8 cellular contexts compared by ENCODE assay signal in the genomic region with DNA sequence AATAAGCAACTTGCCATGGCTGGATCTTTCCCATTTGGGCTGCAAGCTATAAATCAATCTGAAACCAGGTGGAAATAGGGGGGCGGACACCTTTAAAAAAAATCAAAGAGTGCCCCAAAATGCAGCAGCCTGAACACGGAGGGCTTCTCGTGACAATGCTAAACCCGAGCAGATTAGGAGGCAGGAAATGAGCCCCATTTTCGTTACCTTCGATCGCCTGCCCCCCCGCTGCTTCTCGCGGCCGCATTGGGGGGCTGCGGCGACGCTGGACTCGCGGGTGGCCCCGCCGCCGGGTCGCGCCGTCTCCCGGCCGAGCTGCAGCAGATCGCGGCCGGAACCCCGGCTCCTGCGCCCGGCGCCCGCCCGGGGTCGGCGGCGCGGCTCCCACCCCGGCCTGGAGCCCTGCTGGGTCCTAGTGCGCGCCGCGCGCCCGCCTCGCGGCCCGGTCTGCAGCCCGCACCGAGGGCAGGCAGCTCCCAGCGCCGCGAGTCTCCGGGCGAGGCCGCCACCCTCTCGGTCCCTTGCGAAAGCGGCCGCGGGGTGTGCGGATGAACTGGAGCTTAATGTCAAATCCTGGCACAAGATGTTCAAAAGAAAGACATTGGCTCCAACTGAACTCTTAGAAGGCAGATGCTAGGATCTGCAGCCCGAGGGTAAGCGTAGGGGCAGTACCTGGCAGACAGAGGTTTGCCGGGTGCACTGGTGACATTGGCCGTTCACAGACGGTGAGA.
DNase-seq lines count a peak whose midpoint lies in the region; ATAC-seq and TF ChIP-seq lines count a peak whose summit lies in the region.

No MANE protein-coding gene starts in this region.

- H3K36me3 ChIP-seq in mucosa of rectum (ENCODE audit: control insufficient read depth in 2 of 2, insufficient read depth in 2 of 2, low read length in 2 of 2), result no peaks in the 10 kb centered on the region

- H3K9me3 Mint-ChIP-seq in CD4-positive, alpha-beta T cell, result no peaks in the 10 kb centered on the region
- H3K9me3 Mint-ChIP-seq in stimulated activated naive B cell treated with anti-CD40 and anti-IgM and Interleukin-4, amounts not matched to agents 10 μg/mL and 1 μg/mL and 100 μg/mL, for 72 hours, result no peaks in the 10 kb centered on the region

- no peaks in the 10 kb centered on the region for H3K9me3 ChIP-seq in CD4-positive, alpha-beta T cell (ENCODE audit: control insufficient read depth, low read length)
- no peaks in the 10 kb centered on the region for H3K9me3 ChIP-seq in mucosa of rectum (ENCODE audit: control insufficient read depth in 2 of 2, low read length in 2 of 2)

- H3K27me3 Mint-ChIP-seq in CD4-positive, alpha-beta T cell, result no peaks in the 10 kb centered on the region
- no peaks in the 10 kb centered on the region for H3K27me3 Mint-ChIP-seq in stimulated activated naive B cell treated with anti-CD40 and anti-IgM and Interleukin-4, amounts not matched to agents 10 μg/mL and 1 μg/mL and 100 μg/mL, for 72 hours

- CTCF ChIA-PET in CD4-positive, alpha-beta T cell (lab: Charles Lee), result interaction anchor here (0.9 to 3.0 kb wide), 2 partner anchors 22 to 102 kb away, joined by 3 to 11 read pairs; no protein-coding TSS in a partner anchor

- intact Hi-C loops in CD4-positive, alpha-beta T cell (cut with DNase I, micrococcal nuclease), result loop anchor here (2.0 to 5.0 kb wide), 5 partner anchors 82 to 202 kb away; a partner anchor contains a TSS

- peaks cover 4 to 12% of the 10 kb centered on the region in 2 donors for H3K4me1 ChIP-seq in mucosa of rectum (ENCODE audit: control insufficient read depth in 2 of 2, insufficient read depth in 2 of 2, low read length in 2 of 2)

- H3K9ac ChIP-seq in mucosa of rectum (ENCODE audit: low read depth in 1 of 2, low read length in 2 of 2), result peak overlapping the region; percentile 70 to 78

- H3K27ac ChIP-seq in CD4-positive, alpha-beta T cell (ENCODE audit: low read depth, low read length), result peak overlapping the region; percentile 62
- H3K27ac ChIP-seq in mucosa of rectum (ENCODE audit: low read depth in 2 of 2, low read length in 2 of 2), result peak overlapping the region; percentile 46 to 74

- no peaks in the 10 kb centered on the region for H3K27me3 ChIP-seq in CD4-positive, alpha-beta T cell (ENCODE audit: control insufficient read depth, insufficient read depth, low read length)
- H3K27me3 ChIP-seq in mucosa of rectum (ENCODE audit: control insufficient read depth in 2 of 2, insufficient read depth in 2 of 2, low read length in 2 of 2), result no peaks in the 10 kb centered on the region

- H3K4me3 ChIP-seq in mucosa of rectum (ENCODE audit: low read length in 2 of 2), result peak overlapping the region; percentile 74 to 90

- POLR2A ChIA-PET in CD4-positive, alpha-beta T cell (lab: Charles Lee), result interaction anchor here (1.0 to 3.8 kb wide), 18 partner anchors 9 to 336 kb away, joined by 3 to 71 read pairs (median 5); a partner anchor contains a TSS

- H3K4me1 Mint-ChIP-seq in CD4-positive, alpha-beta T cell (ENCODE audit: low read depth), result peaks cover 70% of the 10 kb centered on the region
- peaks cover 47 to 74% of the 10 kb centered on the region in 2 donors for H3K4me1 Mint-ChIP-seq in stimulated activated naive B cell treated with anti-CD40 and anti-IgM and Interleukin-4, amounts not matched to agents 10 μg/mL and 1 μg/mL and 100 μg/mL, for 72 hours

- TF ChIP-seq CTCF in CD4-positive, alpha-beta T cell (IDR thresholded peaks at IDR 0.05), result no peak

- H3K36me3 Mint-ChIP-seq in CD4-positive, alpha-beta T cell (ENCODE audit: low read depth), result peaks cover 36% of the 10 kb centered on the region
- peaks cover 3 to 5% of the 10 kb centered on the region in 2 donors for H3K36me3 Mint-ChIP-seq in stimulated activated naive B cell treated with anti-CD40 and anti-IgM and Interleukin-4, amounts not matched to agents 10 μg/mL and 1 μg/mL and 100 μg/mL, for 72 hours

- peak; percentile 42 for ATAC-seq in CD4-positive, alpha-beta T cell (ENCODE audit: poor library complexity)
- ATAC-seq in GM19324 (IDR thresholded peaks at IDR 0.05; ENCODE audit: low FRiP score, unreplicated experiment) (peak; percentile 87), HG03439 (IDR thresholded peaks at IDR 0.05; ENCODE audit: unreplicated experiment) (peak; percentile 60), esophagus mucosa (peak; percentile 89)
- peak; percentile 72 to 76 for ATAC-seq in stimulated activated naive B cell treated with anti-CD40 and anti-IgM and Interleukin-4, amounts not matched to agents 10 μg/mL and 1 μg/mL and 100 μg/mL, for 72 hours (replicated peaks)

- peak overlapping the region; percentile 96 for H3K4me3 Mint-ChIP-seq in CD4-positive, alpha-beta T cell
- peak overlapping the region; percentile 93 to 95 for H3K4me3 Mint-ChIP-seq in stimulated activated naive B cell treated with anti-CD40 and anti-IgM and Interleukin-4, amounts not matched to agents 10 μg/mL and 1 μg/mL and 100 μg/mL, for 72 hours

- peak overlapping the region; percentile 99 for H3K27ac Mint-ChIP-seq in CD4-positive, alpha-beta T cell
- H3K27ac Mint-ChIP-seq in stimulated activated naive B cell treated with anti-CD40 and anti-IgM and Interleukin-4, amounts not matched to agents 10 μg/mL and 1 μg/mL and 100 μg/mL, for 72 hours, result peak overlapping the region; percentile 92

- peak; percentile 35 to 71 (median 52) for DNase-seq in CD4-positive, alpha-beta T cell
- peak; percentile 58 for DNase-seq in NOMO-1 treated with dmso at 0.1 percent for 144 hours (lab: John Stamatoyannopoulos, UW; ENCODE audit: unreplicated experiment)
- peak; percentile 68 for DNase-seq in activated T-cell treated with anti-CD3 and anti-CD28 coated beads for 48 hours (ENCODE audit: low read depth)
- DNase-seq in stimulated activated naive B cell treated with anti-CD40 and anti-IgM and Interleukin-4, amounts not matched to agents 10 μg/mL and 1 μg/mL and 100 μg/mL, for 72 hours, result peak; percentile 68

Comparison
In these comparisons a context has a peak if more than half of its experiments do, and no peak if none do; other contexts are left out.
1. Peak in every context shown above with its lines: DNase-seq, ATAC-seq, H3K4me3 ChIP-seq and H3K27ac ChIP-seq.